ENCODE assay signal across 10 cellular contexts in the genomic region with DNA sequence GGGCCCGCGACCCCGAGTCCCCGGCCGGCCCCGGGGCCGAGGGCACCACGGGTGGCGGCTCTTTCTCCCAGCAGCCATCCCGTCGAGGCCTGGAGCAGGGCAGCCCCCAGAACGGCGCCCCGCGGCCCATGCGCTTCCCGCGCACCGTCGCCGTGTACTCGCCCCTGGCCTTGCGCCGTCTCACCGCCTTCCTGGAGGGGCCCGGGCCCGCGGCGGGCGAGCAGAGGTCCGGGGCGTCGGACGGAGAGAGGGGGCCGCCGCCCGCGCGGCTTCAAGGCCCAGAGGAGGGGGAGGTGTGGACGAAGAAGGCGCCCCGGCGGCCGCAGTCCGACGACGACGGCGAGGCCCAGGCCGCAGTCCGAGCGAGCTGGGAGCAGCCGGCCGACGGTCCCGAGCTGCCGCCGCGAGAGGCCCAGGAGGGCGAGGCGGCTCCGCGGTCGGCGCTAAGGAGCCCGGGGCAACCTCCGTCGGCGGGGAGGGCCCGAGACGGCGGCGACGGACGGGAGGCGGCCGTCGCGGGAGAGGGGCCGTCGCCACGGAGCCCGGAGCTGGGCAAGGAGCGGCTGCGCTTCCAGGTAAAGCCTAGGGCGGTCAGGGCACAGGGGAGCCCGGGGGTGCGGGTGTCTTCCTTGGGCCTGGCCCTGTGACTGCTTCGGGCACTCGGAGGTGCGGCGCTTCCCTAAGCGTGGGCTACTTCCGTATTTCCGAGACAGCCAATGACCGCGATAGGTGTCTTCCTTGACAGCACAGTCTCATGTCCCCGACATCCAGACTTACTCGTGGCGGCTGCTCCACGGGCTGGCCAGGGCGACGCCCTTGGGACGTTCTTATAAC. TPM values are rescaled to one million over a fixed set of nuclear protein-coding genes. Genes with fewer than 3 reads are reported as not detected.
DNase-seq lines count a peak whose midpoint lies in the region; TF ChIP-seq lines count a peak whose summit lies in the region.
"Had no signal": no experiment of that assay in that cellular context is flagged by ENCODE, and none has a peak within 500 bp of the region (broad histone marks: within the 10 kb centered on the region; RNA-seq: fewer than 3 reads in every experiment).

No MANE protein-coding gene starts in this region.

- no peak overlapping the region for H3K14ac ChIP-seq in mesenchymal stem cell (ENCODE audit: low read length in 2 of 2)

- no peak for TF ChIP-seq CTCF in testis (IDR thresholded peaks at IDR 0.05)

- no peak overlapping the region for H3K4me3 Mint-ChIP-seq in activated T-cell treated with anti-CD3 and anti-CD28 coated beads, Interleukin-2, amount 50 U/mL, for 24 hours
- H3K4me3 Mint-ChIP-seq: activated T-helper 1 cell treated with anti-CD3 and anti-CD28 coated beads, Interleukin-12 subunit alpha, Interleukin-12 subunit beta, Interleukin-2, Interleukin-4 antibody, amounts not matched to agents 30 ng/mL and 10 ng/mL and 1 ng/mL, durations not matched to agents 14 hours and 24 hours and 36 hours had no signal

- no peak for TF ChIP-seq POLR2A in testis (IDR thresholded peaks at IDR 0.05)

- H3K36me3 Mint-ChIP-seq in activated T-cell treated with anti-CD3 and anti-CD28 coated beads, Interleukin-2, amount 50 U/mL, for 24 hours (ENCODE audit: low read depth): no peaks in the 10 kb centered on the region

- H2BK15ac ChIP-seq in mesenchymal stem cell (ENCODE audit: low read depth, poor library complexity, severe bottlenecking): no peak overlapping the region

- no peaks in the 10 kb centered on the region for H3K79me1 ChIP-seq in mesenchymal stem cell (replicated peaks; ENCODE audit: low read length, poor library complexity, severe bottlenecking)

- H3K9me3 ChIP-seq in mesenchymal stem cell (ENCODE audit: control insufficient read depth, low read length) (no peaks in the 10 kb centered on the region), testis (no peaks in the 10 kb centered on the region)
- H3K9me3 ChIP-seq: pancreas had no signal

- peak overlapping the region; percentile 69 for H2AFZ ChIP-seq in mesenchymal stem cell (ENCODE audit: low read depth, low read length)

- no peak overlapping the region for H2BK5ac ChIP-seq in mesenchymal stem cell (ENCODE audit: low read depth, low read length, poor library complexity, severe bottlenecking)

- H2BK12ac ChIP-seq in mesenchymal stem cell (ENCODE audit: low read length in 2 of 2): no peak overlapping the region

- H3K4me2 ChIP-seq in mesenchymal stem cell (ENCODE audit: low read length, poor library complexity, severe bottlenecking): peak overlapping the region; percentile 76

- H3K4me3 ChIP-seq in mesenchymal stem cell (ENCODE audit: insufficient read depth in 1 of 2, low read depth in 1 of 2, low read length in 2 of 2) (peak overlapping the region in 1 of 2 experiments; percentile 53), testis (peak overlapping the region; percentile 24 to 37)

- no peak overlapping the region for H3K9ac ChIP-seq in mesenchymal stem cell (ENCODE audit: low read length)

- no peak overlapping the region for H2AK5ac ChIP-seq in mesenchymal stem cell (ENCODE audit: low read length, severe bottlenecking)

- peaks cover 32 to 69% of the 10 kb centered on the region in 2 experiments for H3K27me3 ChIP-seq in mesenchymal stem cell (ENCODE audit: control insufficient read depth in 1 of 2, insufficient read depth in 1 of 2, low read length in 2 of 2)
- H3K27me3 ChIP-seq in testis: no peaks in the 10 kb centered on the region

- H3K27ac Mint-ChIP-seq in activated T-cell treated with anti-CD3 and anti-CD28 coated beads, Interleukin-2, amount 50 U/mL, for 24 hours: no peak overlapping the region
- H3K27ac Mint-ChIP-seq: activated T-helper 1 cell treated with anti-CD3 and anti-CD28 coated beads, Interleukin-12 subunit alpha, Interleukin-12 subunit beta, Interleukin-2, Interleukin-4 antibody, amounts not matched to agents 30 ng/mL and 10 ng/mL and 1 ng/mL, durations not matched to agents 14 hours and 24 hours and 36 hours had no signal

- WGBS in mesenchymal stem cell: 7% methylated on average over 78 of the region's 104 CpGs
- WGBS in testis, 2 donors: 10 to 19% methylated on average over 11 to 83 of the region's 104 CpGs

- intact Hi-C loops in testis (cut with DNase I; ENCODE audit: low total_unique reads): no loop called here

- peaks cover 12% of the 10 kb centered on the region for H3K4me1 ChIP-seq in mesenchymal stem cell (ENCODE audit: control insufficient read depth, insufficient read depth, low read depth, low read length)
- H3K4me1 ChIP-seq in testis: no peaks in the 10 kb centered on the region
- H3K4me1 ChIP-seq: pancreas had no signal

- H3K4me1 Mint-ChIP-seq in activated T-cell treated with anti-CD3 and anti-CD28 coated beads, Interleukin-2, amount 50 U/mL, for 24 hours (ENCODE audit: low read depth): peaks cover 4% of the 10 kb centered on the region

- H3K23ac ChIP-seq in mesenchymal stem cell (ENCODE audit: low read length in 2 of 2): peak overlapping the region in 1 of 2 experiments; percentile 97

- H3K36me3 ChIP-seq in mesenchymal stem cell (ENCODE audit: control insufficient read depth in 1 of 2, insufficient read depth in 2 of 2, low read depth in 1 of 2, low read length in 2 of 2): peaks cover 0 to 6% of the 10 kb centered on the region in 2 experiments
- no peaks in the 10 kb centered on the region for H3K36me3 ChIP-seq in testis (ENCODE audit: low read depth, missing control alignments)
- H3K36me3 ChIP-seq: pancreas had no signal

- peak overlapping the region in 1 of 2 experiments; percentile 35 for H3K18ac ChIP-seq in mesenchymal stem cell (ENCODE audit: low read depth in 1 of 2, low read length in 2 of 2)

- no peak overlapping the region for H2BK120ac ChIP-seq in mesenchymal stem cell (ENCODE audit: low read depth, low read length)

- no peak overlapping the region for H3K27ac ChIP-seq in mesenchymal stem cell (ENCODE audit: low read length, poor library complexity, severe bottlenecking)
- H3K27ac ChIP-seq in testis: no peak overlapping the region
- H3K27ac ChIP-seq: pancreas had no signal

- no peaks in the 10 kb centered on the region for H3K9me3 Mint-ChIP-seq in activated T-cell treated with anti-CD3 and anti-CD28 coated beads, Interleukin-2, amount 50 U/mL, for 24 hours
- H3K9me3 Mint-ChIP-seq: activated T-helper 1 cell treated with anti-CD3 and anti-CD28 coated beads, Interleukin-12 subunit alpha, Interleukin-12 subunit beta, Interleukin-2, Interleukin-4 antibody, amounts not matched to agents 30 ng/mL and 10 ng/mL and 1 ng/mL, durations not matched to agents 14 hours and 24 hours and 36 hours had no signal

- DNase-seq in activated T-cell treated with anti-CD3 and anti-CD28 coated beads, Interleukin-2, amount 50 U/mL, for 24 hours: peak; percentile 36
- no peak for DNase-seq in activated T-cell treated with anti-CD3 and anti-CD28 coated beads, Interleukin-2, amount 50 U/mL, for 48 hours
- DNase-seq in ecto neural progenitor cell (ENCODE audit: low spot score): peak; percentile 49
- DNase-seq in mesenchymal stem cell: no peak
- peak; percentile 20 for DNase-seq in testis
- no peak for DNase-seq in NCI-H510A treated with DMSO at 0.1 percent for 48 hours (lab: John Stamatoyannopoulos, UW)
- no peak for DNase-seq in stimulated activated CD8-positive, alpha-beta memory T cell treated with anti-CD3 and anti-CD28 coated beads, Interleukin-4, amount 100 ng/mL, for 48 hours
- no peak for DNase-seq in occipital lobe (lab: John Stamatoyannopoulos, UW)

- no peak overlapping the region for H4K91ac ChIP-seq in mesenchymal stem cell (ENCODE audit: low read length)

- H3K4ac ChIP-seq in mesenchymal stem cell (ENCODE audit: low read depth in 1 of 2, low read length in 2 of 2): no peak overlapping the region

- H3K27me3 Mint-ChIP-seq in activated T-cell treated with anti-CD3 and anti-CD28 coated beads, Interleukin-2, amount 50 U/mL, for 24 hours: peaks cover 48% of the 10 kb centered on the region

- peak overlapping the region; percentile 4 for H4K8ac ChIP-seq in mesenchymal stem cell (ENCODE audit: low read length)

RNA-seq across cellular contexts. Expression of a gene that starts 0.8 kb away (rescaled TPM):
- not detected for polyA plus RNA-seq in mesenchymal stem cell (2013, experiment 1 of 2)
- not detected for polyA plus RNA-seq in mesenchymal stem cell (2013, experiment 2 of 2)
- 1 to 10 TPM; 2.7 to 2.8 TPM for total RNA-seq in testis
- 1.5 TPM for polyA plus RNA-seq in testis (ENCODE audit: insufficient read depth, low read depth, low replicate concordance)
- total RNA-seq in occipital lobe: not detected
- total RNA-seq: activated T-helper 1 cell treated with anti-CD3 and anti-CD28 coated beads, Interleukin-12 subunit alpha, Interleukin-12 subunit beta, Interleukin-2, Interleukin-4 antibody, amounts not matched to agents 30 ng/mL and 10 ng/mL and 1 ng/mL, durations not matched to agents 14 hours and 24 hours and 36 hours; pancreas had no signal
- polyA plus RNA-seq: pancreas had no signal

RNA-seq across cellular contexts. Expression of a gene that starts 7.8 kb away (rescaled TPM):
- polyA plus RNA-seq in mesenchymal stem cell (2013, experiment 1 of 2): not detected
- 0.03 TPM for polyA plus RNA-seq in mesenchymal stem cell (2013, experiment 2 of 2)
- total RNA-seq in testis: 1 to 10 TPM; 1.1 to 2.0 TPM
- 0.69 TPM for polyA plus RNA-seq in testis (ENCODE audit: insufficient read depth, low read depth, low replicate concordance)
- total RNA-seq in occipital lobe: 3.9 TPM
- total RNA-seq: pancreas had no signal

Comparison
In these comparisons a context has a peak if more than half of its experiments do, and no peak if none do; other contexts are left out.
1. DNase-seq: peak in activated T-cell treated with anti-CD3 and anti-CD28 coated beads, Interleukin-2, amount 50 U/mL, for 24 hours (single experiment), ecto neural progenitor cell (single experiment) and testis (single experiment); none in activated T-cell treated with anti-CD3 and anti-CD28 coated beads, Interleukin-2, amount 50 U/mL, for 48 hours (0 of 2), mesenchymal stem cell (single experiment), NCI-H510A treated with DMSO at 0.1 percent for 48 hours (single experiment), stimulated activated CD8-positive, alpha-beta memory T cell treated with anti-CD3 and anti-CD28 coated beads, Interleukin-4, amount 100 ng/mL, for 48 hours (single experiment) and occipital lobe (single experiment).